20 cellular contexts compared by ENCODE assay signal in genomic region chr16:88118376-88118775, GRCh38.
DNase-seq lines count a peak whose midpoint lies in the region; ATAC-seq, FAIRE-seq and TF ChIP-seq lines count a peak whose summit lies in the region.
"Had no signal": no experiment of that assay in that cellular context is flagged by ENCODE, and none has a peak within 500 bp of the region (broad histone marks: within the 10 kb centered on the region; RNA-seq: fewer than 3 reads in every experiment).

No MANE protein-coding gene starts in this region.

- H4K20me1 ChIP-seq in GM23248 (ENCODE audit: insufficient read depth) = no peaks in the 10 kb centered on the region
- H4K20me1 ChIP-seq in PC-9 (ENCODE audit: insufficient read depth) = no peaks in the 10 kb centered on the region
- H4K20me1 ChIP-seq in keratinocyte (ENCODE audit: control insufficient read depth, extremely low read depth, insufficient read depth, low read length) = no peaks in the 10 kb centered on the region
- H4K20me1 ChIP-seq in smooth muscle cell (ENCODE audit: low read depth) = no peaks in the 10 kb centered on the region

- no TSS peak for BruUV-seq in PC-9 (replicated peaks; lab: Mats Ljungman, UMichigan)

- in situ Hi-C loops in GM23248 (cut with MboI) = no loop called here

- H3K79me2 ChIP-seq in GM23248 (ENCODE audit: insufficient read depth) (no peaks in the 10 kb centered on the region), PC-9 (ENCODE audit: low read depth) (no peaks in the 10 kb centered on the region), keratinocyte (ENCODE audit: control insufficient read depth, insufficient read depth, low read length) (no peaks in the 10 kb centered on the region), smooth muscle cell (ENCODE audit: low read depth) (no peaks in the 10 kb centered on the region)

- 67 to 70% methylated on average over 13 of the region's 13 CpGs for WGBS in GM23248 (ENCODE audit: low coverage in 1 of 2, low lambda C conversion rate in 2 of 2, missing lambda C conversion rate in 2 of 2), 2 experiments
- WGBS in smooth muscle cell (ENCODE audit: low lambda C conversion rate) = 46% methylated on average over 13 of the region's 13 CpGs

- H3K9ac ChIP-seq in GM23248 (peak overlapping the region; percentile 30; the same call in 1 of the 2 replicates), keratinocyte (ENCODE audit: control insufficient read depth, extremely low read depth, insufficient read depth, low read length) (no peak overlapping the region), smooth muscle cell (ENCODE audit: low read depth) (peak overlapping the region; percentile 45)

- no peaks in the 10 kb centered on the region for H3K36me3 ChIP-seq in GM23248 (ENCODE audit: low read depth)
- no peaks in the 10 kb centered on the region for H3K36me3 ChIP-seq in PC-9 (ENCODE audit: low read depth)
- no peaks in the 10 kb centered on the region for H3K36me3 ChIP-seq in keratinocyte (ENCODE audit: control insufficient read depth in 2 of 2, extremely low read depth in 1 of 2, insufficient read depth in 2 of 2, low read length in 2 of 2)
- H3K36me3 ChIP-seq in smooth muscle cell (ENCODE audit: low read depth) = no peaks in the 10 kb centered on the region
- H3K36me3 ChIP-seq: MG63, neutrophil had no signal

- peak overlapping the region; percentile 89 for H3K27ac ChIP-seq in GM23248
- peak overlapping the region; percentile 88 for H3K27ac ChIP-seq in PC-9
- H3K27ac ChIP-seq in keratinocyte (ENCODE audit: control insufficient read depth, insufficient read depth, low read length) = no peak overlapping the region
- peak overlapping the region; percentile 79 for H3K27ac ChIP-seq in smooth muscle cell (ENCODE audit: low read depth)
- H3K27ac ChIP-seq: epithelial cell of prostate, neutrophil had no signal

- no peak for TF ChIP-seq CTCF in PC-9 (conservative IDR thresholded peaks at IDR 0.05)
- no peak for TF ChIP-seq CTCF in keratinocyte (optimal IDR thresholded peaks at IDR 0.05 in 1 of 3, IDR thresholded peaks at IDR 0.05 in 1 of 3, conservative IDR thresholded peaks at IDR 0.05 in 1 of 3; ENCODE audit: extremely low read depth in 1 of 3, insufficient read depth in 2 of 3, low read length in 3 of 3)
- no peak for TF ChIP-seq CTCF in smooth muscle cell (IDR thresholded peaks at IDR 0.05; ENCODE audit: borderline replicate concordance, insufficient read depth, poor library complexity, severe bottlenecking)

- H3K4me1 ChIP-seq in GM23248 (ENCODE audit: insufficient read depth) (peaks cover 14% of the 10 kb centered on the region), PC-9 (replicated peaks; ENCODE audit: insufficient read depth) (peaks cover 28% of the 10 kb centered on the region), keratinocyte (ENCODE audit: control insufficient read depth, extremely low read depth, insufficient read depth, low read length) (peaks cover 9% of the 10 kb centered on the region), smooth muscle cell (ENCODE audit: low read depth) (peaks cover 14% of the 10 kb centered on the region)

- H3K9me1 ChIP-seq in keratinocyte (ENCODE audit: control insufficient read depth, extremely low read depth, insufficient read depth, low read length) = no peaks in the 10 kb centered on the region

- intact Hi-C loops in PC-9 (cut with micrococcal nuclease; ENCODE audit: unreplicated experiment) (no loop called here), sciatic nerve (cut with DNase I) (no loop called here)

- POLR2A ChIA-PET in PC-9 (lab: Charles Lee; ENCODE audit: unreplicated experiment) = interaction anchor here (0.6 to 0.8 kb wide), 2 partner anchors 9 to 265 kb away, joined by 3 read pairs; no protein-coding TSS in a partner anchor

- H3K4me3 ChIP-seq in GM23248 = 0 out of 2 replicates have a peak overlapping the region, but pooled peaks have one; percentile 39
- H3K4me3 ChIP-seq in PC-9 = peak overlapping the region; percentile 36; the same call in 1 of the 2 replicates
- H3K4me3 ChIP-seq in keratinocyte (ENCODE audit: control insufficient read depth in 2 of 3, extremely low read depth in 1 of 3, insufficient read depth in 2 of 3, low read depth in 1 of 3, low read length in 3 of 3) = no peak overlapping the region
- H3K4me3 ChIP-seq in smooth muscle cell = no peak overlapping the region
- H3K4me3 ChIP-seq: MG63 had no signal

- peaks cover 21% of the 10 kb centered on the region for H3F3A ChIP-seq in GM23248 (ENCODE audit: insufficient read depth)
- peaks cover 22% of the 10 kb centered on the region for H3F3A ChIP-seq in PC-9 (ENCODE audit: insufficient read depth, low read depth)
- no peaks in the 10 kb centered on the region for H3F3A ChIP-seq in smooth muscle cell (ENCODE audit: low read depth)

- peaks cover 11% of the 10 kb centered on the region for H3K27me3 ChIP-seq in GM23248 (replicated peaks; ENCODE audit: insufficient read depth)
- no peaks in the 10 kb centered on the region for H3K27me3 ChIP-seq in PC-9 (ENCODE audit: insufficient read depth, low read depth)
- H3K27me3 ChIP-seq in keratinocyte (ENCODE audit: control insufficient read depth, extremely low read depth, insufficient read depth, low read length) = peaks cover 9% of the 10 kb centered on the region
- H3K27me3 ChIP-seq in smooth muscle cell (ENCODE audit: low read depth) = no peaks in the 10 kb centered on the region
- H3K27me3 ChIP-seq: MG63 had no signal

- peak overlapping the region; percentile 75 for H3K4me2 ChIP-seq in GM23248 (ENCODE audit: unreplicated experiment)
- peak overlapping the region; percentile 72 for H3K4me2 ChIP-seq in PC-9
- H3K4me2 ChIP-seq in keratinocyte (ENCODE audit: control insufficient read depth, extremely low read depth, insufficient read depth, low read depth, low read length) = peak overlapping the region; percentile 43
- peak overlapping the region; percentile 38 for H3K4me2 ChIP-seq in smooth muscle cell

- no peak overlapping the region for H2AFZ ChIP-seq in GM23248
- 0 out of 2 replicates have a peak overlapping the region, but pooled peaks have one; percentile 56 for H2AFZ ChIP-seq in PC-9
- no peak overlapping the region for H2AFZ ChIP-seq in keratinocyte (ENCODE audit: control insufficient read depth, low read length)
- no peak overlapping the region for H2AFZ ChIP-seq in smooth muscle cell (ENCODE audit: low read depth)

- no peak for DNase-seq in GM23248
- DNase-seq in PC-9 = peak in 1 of 2 experiments; percentile 15
- DNase-seq in keratinocyte (ENCODE audit: low read depth, low spot score) = no peak
- no peak for DNase-seq in smooth muscle cell (lab: John Stamatoyannopoulos, UW; ENCODE audit: unreplicated experiment)
- DNase-seq in sciatic nerve (ENCODE audit: low spot score) = no peak
- DNase-seq in glomerular visceral epithelial cell (ENCODE audit: extremely low spot score) = no peak
- DNase-seq: activated CD4-positive, alpha-beta T cell treated with anti-CD3 and anti-CD28 coated beads for 1 hour; activated CD8-positive, alpha-beta memory T cell treated with anti-CD3 and anti-CD28 coated beads for 24 hours; activated T-cell treated with anti-CD3 and anti-CD28 coated beads, Interleukin-2, amount 50 U/mL, for 48 hours; COR-L47; left cardiac atrium; NCI-H146; NCI-H774; retina had no signal

- dilution Hi-C loops in keratinocyte (cut with MboI; ENCODE audit: extremely low pct_ligation_motif_present, low sequenced_read_pairs) = no loop called here

- CTCF ChIA-PET in PC-9 (lab: Charles Lee) = no interaction called here

- no peak for ATAC-seq in sciatic nerve
- no peak for ATAC-seq in GM18517 (IDR thresholded peaks at IDR 0.05; ENCODE audit: unreplicated experiment)

- FAIRE-seq in keratinocyte (lab: Jason Lieb, UNC) = no peak
- FAIRE-seq: frontal cortex, GM18507 had no signal

- H3K9me2 ChIP-seq in GM23248 (ENCODE audit: insufficient read depth) (no peaks in the 10 kb centered on the region), PC-9 (ENCODE audit: insufficient read depth) (no peaks in the 10 kb centered on the region)

- H3K9me3 ChIP-seq in GM23248 (ENCODE audit: low read depth) (no peaks in the 10 kb centered on the region), PC-9 (ENCODE audit: insufficient read depth, low read depth) (no peaks in the 10 kb centered on the region), keratinocyte (ENCODE audit: control insufficient read depth, low read depth, low read length) (no peaks in the 10 kb centered on the region), smooth muscle cell (replicated peaks; ENCODE audit: low read depth) (no peaks in the 10 kb centered on the region)
- H3K9me3 ChIP-seq: MG63, neutrophil had no signal

Comparison
In these comparisons a context has a peak if more than half of its experiments do, and no peak if none do; other contexts are left out.
1. H3K4me3 ChIP-seq: peak in GM23248 (single experiment) and PC-9 (single experiment); none in keratinocyte (0 of 3) and smooth muscle cell (single experiment).
2. Peak in every context shown above with its lines, with median percentiles within 50 percentile points of each other: H3K4me2 ChIP-seq.